Comparison of ENCODE assay signal across 11 cellular contexts in genomic region chr17:50058296-50058945, GRCh38. TPM values are rescaled to one million over a fixed set of nuclear protein-coding genes. Genes with fewer than 3 reads are reported as not detected.
DNase-seq lines count a peak whose midpoint lies in the region; ATAC-seq and TF ChIP-seq lines count a peak whose summit lies in the region.
"Had no signal": no experiment of that assay in that cellular context is flagged by ENCODE, and none has a peak within 500 bp of the region (broad histone marks: within the 10 kb centered on the region; RNA-seq: fewer than 3 reads in every experiment).

No MANE protein-coding gene starts in this region.

- no peak overlapping the region for H3K14ac ChIP-seq in neuronal stem cell (ENCODE audit: low read length)

- H3K4me3 Mint-ChIP-seq in IgD-negative memory B cell = peak overlapping the region in 3 of 4 donors; percentile 28 to 90 (median 67)

- H3K27ac ChIP-seq in brain microvascular endothelial cell (peak overlapping the region; percentile 45), lower lobe of right lung (peak overlapping the region; percentile 96), suprapubic skin (peak overlapping the region; percentile 42), neuronal stem cell (replicated peaks; ENCODE audit: low read length) (no peak overlapping the region)

- H4K8ac ChIP-seq in neuronal stem cell (ENCODE audit: low read depth, low read length) = no peak overlapping the region

- no peak overlapping the region for H2BK5ac ChIP-seq in neuronal stem cell (ENCODE audit: low read length)

- no peak overlapping the region for H3K27ac Mint-ChIP-seq in IgD-negative memory B cell

- no peak overlapping the region for H2AFZ ChIP-seq in neuronal stem cell (ENCODE audit: low read length)

- no peak overlapping the region for H2BK15ac ChIP-seq in neuronal stem cell (ENCODE audit: low read length)

- H3K27me3 ChIP-seq in brain microvascular endothelial cell (replicated peaks) (no peaks in the 10 kb centered on the region), lower lobe of right lung (ENCODE audit: low read depth) (no peaks in the 10 kb centered on the region), suprapubic skin (no peaks in the 10 kb centered on the region), neuronal stem cell (ENCODE audit: control insufficient read depth in 3 of 3, insufficient read depth in 3 of 3, low read depth in 1 of 3, low read length in 3 of 3) (peaks cover 0 to 42% (median 20%) of the 10 kb centered on the region in 3 experiments)

- no peak for TF ChIP-seq EP300 in suprapubic skin (IDR thresholded peaks at IDR 0.05)

- intact Hi-C loops in lower lobe of right lung (cut with DNase I) = no loop called here

- ATAC-seq in lower lobe of right lung = no peak
- ATAC-seq in HG03342 (IDR thresholded peaks at IDR 0.05; ENCODE audit: unreplicated experiment) = no peak

- peaks cover 3% of the 10 kb centered on the region for H3K36me3 ChIP-seq in brain microvascular endothelial cell (replicated peaks)
- no peaks in the 10 kb centered on the region for H3K36me3 ChIP-seq in lower lobe of right lung
- H3K36me3 ChIP-seq in suprapubic skin = no peaks in the 10 kb centered on the region
- H3K36me3 ChIP-seq in neuronal stem cell (replicated peaks in 1 of 2; ENCODE audit: control insufficient read depth in 2 of 2, insufficient read depth in 2 of 2, low read length in 2 of 2) = no peaks in the 10 kb centered on the region

- H3K4me1 ChIP-seq in lower lobe of right lung = peaks cover 84% of the 10 kb centered on the region
- peaks cover 82% of the 10 kb centered on the region for H3K4me1 ChIP-seq in suprapubic skin
- H3K4me1 ChIP-seq in neuronal stem cell (ENCODE audit: control insufficient read depth in 2 of 2, insufficient read depth in 1 of 2, low read depth in 1 of 2, low read length in 2 of 2) = peaks cover 4 to 11% of the 10 kb centered on the region in 2 donors

- no peak for TF ChIP-seq POLR2A in suprapubic skin (IDR thresholded peaks at IDR 0.05)

- no peak overlapping the region for H3K4ac ChIP-seq in neuronal stem cell (ENCODE audit: low read length)

- H3K79me1 ChIP-seq in neuronal stem cell (ENCODE audit: low read depth, low read length) = no peaks in the 10 kb centered on the region

- H4K91ac ChIP-seq in neuronal stem cell (ENCODE audit: low read depth, low read length, poor library complexity) = no peak overlapping the region

- WGBS in suprapubic skin = 66% methylated on average over 10 of the region's 10 CpGs
- WGBS in neuronal stem cell (ENCODE audit: extremely low coverage in 2 of 2, insufficient read length in 2 of 2, insufficient replicate concordance in 1 of 2), 2 donors = no CpG with 5 or more reads among the region's 10 CpGs

- H2AK5ac ChIP-seq in neuronal stem cell (ENCODE audit: low read depth, low read length) = no peak overlapping the region

- H3K9ac ChIP-seq in neuronal stem cell (ENCODE audit: low read depth, low read length, poor library complexity) = no peak overlapping the region

- no peak overlapping the region for H3K4me2 ChIP-seq in neuronal stem cell (ENCODE audit: insufficient read depth, low read length, poor library complexity, severe bottlenecking)

- DNase-seq in brain microvascular endothelial cell (no peak), lower lobe of right lung (no peak), suprapubic skin (ENCODE audit: low spot score in 2 of 2) (no peak), OCI-M1 (lab: John Stamatoyannopoulos, UW) (no peak), neuronal stem cell (ENCODE audit: low spot score) (no peak)
- DNase-seq: NCI-H446 treated with DMSO at 0.1 percent for 48 hours; stimulated activated CD4-positive, alpha-beta T cell treated with anti-CD3 and anti-CD28 coated beads, Interleukin-12 subunit alpha, Interleukin-12 subunit beta, amount 100 ng/mL, for 4 hours; stimulated activated naive CD4-positive, alpha-beta T cell treated with Interleukin-2 at 50 U/mL for 16 hours; T-helper 2 cell had no signal

- H2BK12ac ChIP-seq in neuronal stem cell (ENCODE audit: low read length) = no peak overlapping the region

- peaks cover 8 to 20% (median 19%) of the 10 kb centered on the region in 3 donors for H3K4me1 Mint-ChIP-seq in IgD-negative memory B cell

- no peak for TF ChIP-seq CTCF in brain microvascular endothelial cell (IDR thresholded peaks at IDR 0.05; ENCODE audit: low read depth, low read length, missing control alignments)
- TF ChIP-seq CTCF in lower lobe of right lung (IDR thresholded peaks at IDR 0.05) = no peak
- no peak for TF ChIP-seq CTCF in suprapubic skin (IDR thresholded peaks at IDR 0.05)

- no peak overlapping the region for H3K23ac ChIP-seq in neuronal stem cell (ENCODE audit: low read depth, low read length, poor library complexity)

- H3K9me3 ChIP-seq in lower lobe of right lung = no peaks in the 10 kb centered on the region
- no peaks in the 10 kb centered on the region for H3K9me3 ChIP-seq in suprapubic skin
- H3K9me3 ChIP-seq in neuronal stem cell (replicated peaks in 1 of 2; ENCODE audit: control insufficient read depth in 2 of 2, insufficient read depth in 1 of 2, low read depth in 1 of 2, low read length in 2 of 2) = no peaks in the 10 kb centered on the region

- no peak overlapping the region for H3K18ac ChIP-seq in neuronal stem cell (ENCODE audit: low read length)

- no peak overlapping the region for H2BK120ac ChIP-seq in neuronal stem cell (ENCODE audit: low read depth, low read length)

- H3K4me3 ChIP-seq in brain microvascular endothelial cell (ENCODE audit: low read depth, low read length) (peak overlapping the region; percentile 86), lower lobe of right lung (peak overlapping the region; percentile 89), suprapubic skin (no peak overlapping the region), neuronal stem cell (ENCODE audit: low read length in 2 of 2) (no peak overlapping the region)

- peaks cover 4% of the 10 kb centered on the region for H3K36me3 Mint-ChIP-seq in IgD-negative memory B cell

- in situ Hi-C loops in brain microvascular endothelial cell (cut with HindIII; ENCODE audit: low pct_ligation_motif_present, low sequenced_read_pairs) = no loop called here

- no peaks in the 10 kb centered on the region for H3K9me3 Mint-ChIP-seq in IgD-negative memory B cell

- H3K27me3 Mint-ChIP-seq in IgD-negative memory B cell = no peaks in the 10 kb centered on the region

RNA-seq across cellular contexts. Expression of gene ITGA3, which starts 2.5 kb away (rescaled TPM):
- polyA plus RNA-seq in IgD-negative memory B cell = 4.0 TPM
- total RNA-seq in lower lobe of right lung (162 TPM), suprapubic skin (100 to 1,000 TPM in 3 of 4 donors, 10 to 100 TPM in 1; 85.9 to 229 (median 198) TPM)
- polyA plus RNA-seq in neuronal stem cell (2013, experiment 1 of 2) = 8.3 TPM
- 6.8 TPM for polyA plus RNA-seq in neuronal stem cell (2013, experiment 2 of 2)

RNA-seq across cellular contexts. Expression of gene PDK2, which starts 36.7 kb away (rescaled TPM):
- polyA plus RNA-seq in IgD-negative memory B cell = 38.8 TPM
- 35.7 TPM for total RNA-seq in lower lobe of right lung
- 100 to 1,000 TPM in 2 of 4 donors, 10 to 100 TPM in 2; 33.2 to 114 (median 69.6) TPM for total RNA-seq in suprapubic skin
- 40.5 TPM for polyA plus RNA-seq in neuronal stem cell (2013, experiment 1 of 2)
- 39.2 TPM for polyA plus RNA-seq in neuronal stem cell (2013, experiment 2 of 2)

Comparison
In these comparisons a context has a peak if more than half of its experiments do, and no peak if none do; other contexts are left out.
1. H3K4me3 ChIP-seq: peak in brain microvascular endothelial cell (single experiment) and lower lobe of right lung (single experiment); none in suprapubic skin (single experiment) and neuronal stem cell (0 of 2).